9 cellular contexts compared by ENCODE assay signal in the genomic region with DNA sequence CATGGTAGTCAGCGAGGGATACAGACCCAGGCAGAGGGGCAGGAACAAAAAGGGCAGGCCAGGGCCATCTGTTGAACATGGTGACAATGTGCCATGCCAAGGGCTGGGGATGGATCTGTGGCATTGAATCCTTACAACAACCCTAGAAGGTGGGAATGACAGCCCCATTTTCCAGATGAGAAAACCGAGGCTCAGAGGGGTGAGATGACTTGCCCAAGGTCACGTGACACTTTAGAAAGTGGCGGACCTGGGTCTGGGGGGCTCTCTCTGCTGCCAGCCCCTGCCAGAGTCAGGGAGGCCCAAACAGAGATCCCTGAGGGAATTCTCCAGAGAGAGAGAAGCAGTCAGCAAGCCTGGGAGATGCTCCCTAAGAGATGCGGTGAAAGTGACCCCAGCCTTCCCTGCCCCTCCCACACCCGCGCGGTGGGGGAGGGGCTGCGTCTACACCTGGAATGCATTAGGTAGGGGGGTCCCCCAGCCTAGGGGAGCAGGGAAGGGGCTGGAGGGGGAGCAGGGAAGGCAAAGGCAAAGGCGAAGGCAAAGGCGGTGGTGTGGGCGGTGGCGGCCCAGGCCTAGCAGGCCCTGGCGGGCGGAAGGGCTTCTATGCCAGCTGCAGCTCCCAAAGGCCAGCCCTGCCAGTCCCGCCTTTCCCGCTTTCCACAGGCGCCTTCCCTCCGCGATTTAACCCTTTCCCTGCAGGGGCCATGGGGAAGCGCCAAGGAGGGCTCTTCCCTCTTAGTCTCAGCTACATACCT. TPM values are rescaled to one million over a fixed set of nuclear protein-coding genes. Genes with fewer than 3 reads are reported as not detected.
DNase-seq lines count a peak whose midpoint lies in the region; ATAC-seq and TF ChIP-seq lines count a peak whose summit lies in the region.
"Had no signal": no experiment of that assay in that cellular context is flagged by ENCODE, and none has a peak within 500 bp of the region (broad histone marks: within the 10 kb centered on the region; RNA-seq: fewer than 3 reads in every experiment).

No MANE protein-coding gene starts in this region.

- DNase-seq in AG08395 (ENCODE audit: low spot score) (peak; percentile 31), SHP77 treated with DMSO at 0.1 percent for 48 hours (lab: John Stamatoyannopoulos, UW) (peak; percentile 83), Right ventricle myocardium superior (peak; percentile 45), omental fat pad (ENCODE audit: low spot score) (no peak), NCI-H1105 (lab: John Stamatoyannopoulos, UW) (no peak), CD14-positive monocyte (ENCODE audit: low spot score) (no peak), NCI-H146 treated with DMSO at 0.1 percent for 48 hours (lab: John Stamatoyannopoulos, UW; ENCODE audit: unreplicated experiment) (no peak), NCI-H82 (lab: John Stamatoyannopoulos, UW) (no peak)
- DNase-seq: activated effector memory CD4-positive, alpha-beta T cell treated with Interleukin-2 at 50 U/mL for 16 hours had no signal

- H3K36me3 Mint-ChIP-seq in CD14-positive monocyte: no peaks in the 10 kb centered on the region

- peak; percentile 52 for ATAC-seq in Right ventricle myocardium superior (ENCODE audit: poor library complexity)
- ATAC-seq in omental fat pad (ENCODE audit: low FRiP score): peak; percentile 29

- peaks cover 0 to 2% (median 0%) of the 10 kb centered on the region in 7 donors for H3K9me3 Mint-ChIP-seq in CD14-positive monocyte

- H3K4me1 Mint-ChIP-seq in CD14-positive monocyte: no peaks in the 10 kb centered on the region

- intact Hi-C loops in Right ventricle myocardium superior (cut with DNase I): no loop called here
- intact Hi-C loops in CD14-positive monocyte (cut with micrococcal nuclease): no loop called here

- peaks cover 0 to 15% (median 5%) of the 10 kb centered on the region in 3 donors for H3K27me3 Mint-ChIP-seq in CD14-positive monocyte (ENCODE audit: low read depth in 3 of 3)

- TF ChIP-seq CTCF in omental fat pad (IDR thresholded peaks at IDR 0.05): no peak
- TF ChIP-seq CTCF in CD14-positive monocyte (IDR thresholded peaks at IDR 0.05): no peak

- no peak overlapping the region for H3K4me3 Mint-ChIP-seq in CD14-positive monocyte

- H3K27ac Mint-ChIP-seq in CD14-positive monocyte: no peak overlapping the region

RNA-seq across cellular contexts. Expression of gene FGD1, which starts 13.0 kb away (rescaled TPM):
- total RNA-seq in Right ventricle myocardium superior: 7.5 TPM
- total RNA-seq in omental fat pad: 1 to 10 TPM; 2.0 to 3.0 (median 2.2) TPM
- under 1 TPM; 0.05 to 0.18 TPM for polyA plus RNA-seq in CD14-positive monocyte

RNA-seq across cellular contexts. Expression of gene TSR2, which starts 42.8 kb away (rescaled TPM):
- total RNA-seq in Right ventricle myocardium superior (39.1 TPM), omental fat pad (10 to 100 TPM; 14.8 to 29.9 (median 17.4) TPM)
- 10 to 100 TPM; 13.0 to 18.0 TPM for polyA plus RNA-seq in CD14-positive monocyte

RNA-seq across cellular contexts. Expression of gene GNL3L, which starts 47.0 kb away (rescaled TPM):
- 25.5 TPM for total RNA-seq in Right ventricle myocardium superior
- total RNA-seq in omental fat pad: 10 to 100 TPM; 23.8 to 41.2 (median 30.2) TPM
- 10 to 100 TPM; 11.8 to 20.7 TPM for polyA plus RNA-seq in CD14-positive monocyte

Comparison
In these comparisons a context has a peak if more than half of its experiments do, and no peak if none do; other contexts are left out.
1. DNase-seq: peak in AG08395 (single experiment), SHP77 treated with DMSO at 0.1 percent for 48 hours (single experiment) and Right ventricle myocardium superior (single experiment); none in omental fat pad (single experiment), NCI-H1105 (single experiment), CD14-positive monocyte (single experiment), NCI-H146 treated with DMSO at 0.1 percent for 48 hours (single experiment) and NCI-H82 (single experiment).